23 cellular contexts compared by ENCODE assay signal in genomic region chr14:101585211-101585610, GRCh38. TPM values are rescaled to one million over a fixed set of nuclear protein-coding genes. Genes with fewer than 3 reads are reported as not detected.
"Had no signal": no experiment of that assay in that cellular context is flagged by ENCODE, and none has a peak within 500 bp of the region (broad histone marks: within the 10 kb centered on the region; RNA-seq: fewer than 3 reads in every experiment).

No MANE protein-coding gene starts in this region.

- H3K4me1 ChIP-seq: Peyer's patch, SJSA1 had no signal

- H3K36me3 ChIP-seq: brain microvascular endothelial cell, cardiac muscle cell, MG63, Peyer's patch, SJSA1 had no signal

- H3K9ac ChIP-seq: KMS-11 had no signal

- H3K4me3 ChIP-seq: cardiac muscle cell, Peyer's patch, SJSA1 had no signal

- H3K4me1 Mint-ChIP-seq: activated B cell treated with CpG ODN at 0.5 μM for 24 hours; activated CD4-positive, alpha-beta T cell treated with anti-CD3 and anti-CD28 coated beads, Interleukin-2, amount 10 ng/mL, durations not matched to agents 24 days and 14 days had no signal

- H3K27ac Mint-ChIP-seq: activated B cell treated with CpG ODN at 0.5 μM for 24 hours; activated CD4-positive, alpha-beta T cell treated with anti-CD3 and anti-CD28 coated beads, Interleukin-2, amount 10 ng/mL, durations not matched to agents 24 days and 14 days; activated naive CD8-positive, alpha-beta T cell had no signal

- H3K4me3 Mint-ChIP-seq: activated B cell treated with CpG ODN at 0.5 μM for 24 hours; activated CD4-positive, alpha-beta T cell treated with anti-CD3 and anti-CD28 coated beads, Interleukin-2, amount 10 ng/mL, durations not matched to agents 24 days and 14 days; activated naive CD8-positive, alpha-beta T cell had no signal

- ATAC-seq: HepG2 had no signal

- H3K27ac ChIP-seq: brain microvascular endothelial cell, cardiac muscle cell, KMS-11, Peyer's patch, RWPE1, SJSA1 had no signal

- H3K27me3 ChIP-seq: brain microvascular endothelial cell, MG63, Peyer's patch, SJSA1 had no signal

- H3K36me3 Mint-ChIP-seq: activated naive CD8-positive, alpha-beta T cell had no signal

- H3K27me3 Mint-ChIP-seq: activated B cell treated with CpG ODN at 0.5 μM for 24 hours; activated naive CD8-positive, alpha-beta T cell had no signal

- H3K9me3 ChIP-seq: MG63, Peyer's patch, SJSA1 had no signal

- H3K4me2 ChIP-seq: KMS-11 had no signal

- DNase-seq: activated B cell treated with CpG ODN at 0.5 μM for 24 hours; activated CD4-positive, alpha-beta T cell treated with anti-CD3 and anti-CD28 coated beads for 1 hour; activated CD4-positive, alpha-beta T cell treated with anti-CD3 and anti-CD28 coated beads, Interleukin-2, amount 10 ng/mL, durations not matched to agents 24 days and 14 days; activated CD4-positive, alpha-beta T cell treated with anti-CD3 and anti-CD28 coated beads, Interleukin-2, amount 50 U/mL, for 48 hours; activated naive CD4-positive, alpha-beta T cell treated with Interleukin-2 at 50 U/mL for 16 hours; activated T-cell treated with anti-CD3 and anti-CD28 coated beads for 4 hours; brain microvascular endothelial cell; MV-4-11; NCI-H1092 treated with DMSO at 0.1 percent for 48 hours; NCI-H1417 treated with DMSO at 0.1 percent for 48 hours; NCI-H1694 treated with DMSO at 0.1 percent for 48 hours; NCI-H2029 treated with DMSO at 0.1 percent for 48 hours; NCI-H345; NCI-H526 treated with DMSO at 0.1 percent for 48 hours; SHP77 had no signal

- H3K9me3 Mint-ChIP-seq: activated B cell treated with CpG ODN at 0.5 μM for 24 hours; activated CD4-positive, alpha-beta T cell treated with anti-CD3 and anti-CD28 coated beads, Interleukin-2, amount 10 ng/mL, durations not matched to agents 24 days and 14 days had no signal

RNA-seq across cellular contexts. Expression of gene DIO3, which starts 23.9 kb away (rescaled TPM):
- total RNA-seq: activated B cell treated with CpG ODN at 0.5 μM for 24 hours; activated CD4-positive, alpha-beta T cell treated with anti-CD3 and anti-CD28 coated beads, Interleukin-2, amount 10 ng/mL, durations not matched to agents 24 days and 14 days; HepG2; SJSA1 had no signal
